In the genomic region with DNA sequence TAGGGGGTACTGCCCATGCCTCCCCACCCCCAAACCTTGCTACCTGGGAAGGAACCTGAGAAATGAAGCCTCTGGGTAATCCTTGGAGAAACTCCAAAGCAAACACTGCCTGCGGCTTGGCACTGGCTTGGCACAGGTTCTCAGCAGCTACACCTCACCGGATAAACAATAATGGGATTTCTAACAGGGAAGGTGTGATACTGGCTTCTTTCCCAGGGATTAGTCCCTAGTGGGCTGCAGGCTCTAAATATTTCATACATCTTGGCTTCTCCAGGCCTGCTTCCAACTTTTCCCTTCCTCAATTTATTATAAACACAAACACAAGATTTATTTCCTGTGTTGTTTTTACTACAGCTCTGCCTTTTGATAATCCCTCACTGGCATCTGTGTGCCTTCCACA, we compare ENCODE assay signal across 15 cellular contexts. TPM values are rescaled to one million over a fixed set of nuclear protein-coding genes. Genes with fewer than 3 reads are reported as not detected.
DNase-seq lines count a peak whose midpoint lies in the region; ATAC-seq and TF ChIP-seq lines count a peak whose summit lies in the region.
"Had no signal": no experiment of that assay in that cellular context is flagged by ENCODE, and none has a peak within 500 bp of the region (broad histone marks: within the 10 kb centered on the region; RNA-seq: fewer than 3 reads in every experiment).

No MANE protein-coding gene starts in this region.

- peaks cover 8% of the 10 kb centered on the region for H3K36me3 Mint-ChIP-seq in Calu3 (ENCODE audit: insufficient read depth, unreplicated experiment)
- H3K36me3 Mint-ChIP-seq in activated T-helper 2 cell treated with anti-CD3 and anti-CD28 coated beads, Interferon-gamma antibody, Interleukin-2, Interleukin-4, amounts not matched to agents 10 μg/mL and 5 μg/mL and 100 μg/mL, durations not matched to agents 14 hours and 24 hours and 36 hours (ENCODE audit: low read depth), result peaks cover 42% of the 10 kb centered on the region
- H3K36me3 Mint-ChIP-seq in natural killer cell, result peaks cover 17% of the 10 kb centered on the region

- H3K27me3 Mint-ChIP-seq in Calu3 (ENCODE audit: unreplicated experiment) (no peaks in the 10 kb centered on the region), natural killer cell (ENCODE audit: low read depth in 2 of 2) (no peaks in the 10 kb centered on the region)
- H3K27me3 Mint-ChIP-seq in activated T-helper 2 cell treated with anti-CD3 and anti-CD28 coated beads, Interferon-gamma antibody, Interleukin-2, Interleukin-4, amounts not matched to agents 10 μg/mL and 5 μg/mL and 100 μg/mL, durations not matched to agents 14 hours and 24 hours and 36 hours (ENCODE audit: low read depth), result no peaks in the 10 kb centered on the region
- H3K27me3 Mint-ChIP-seq: activated B cell treated with CpG ODN at 0.5 μM for 24 hours; activated T-cell treated with anti-CD3 and anti-CD28 coated beads, Interleukin-2, amount 50 U/mL, for 24 hours had no signal

- BruUV-seq in Calu3 (replicated peaks; lab: Mats Ljungman, UMichigan), result no TSS peak

- DNase-seq in Calu3 (peak; percentile 2), NCI-H2029 (lab: John Stamatoyannopoulos, UW) (peak; percentile 87), left colon (peak; percentile 28 to 44), natural killer cell (no peak), COLO829 (ENCODE audit: low spot score) (no peak)
- DNase-seq in activated T-helper 2 cell treated with anti-CD3 and anti-CD28 coated beads, Interferon-gamma antibody, Interleukin-2, Interleukin-4, amounts not matched to agents 10 μg/mL and 5 μg/mL and 100 μg/mL, durations not matched to agents 14 hours and 24 hours and 36 hours (ENCODE audit: low spot score), result no peak
- DNase-seq in stimulated activated CD4-positive, alpha-beta T cell treated with anti-CD3 and anti-CD28 coated beads, Interleukin-15, amount 100 ng/mL, for 24 hours, result no peak
- DNase-seq: activated B cell treated with CpG ODN at 0.5 μM for 24 hours; activated T-cell treated with anti-CD3 and anti-CD28 coated beads, Interleukin-2, amount 50 U/mL, for 24 hours; aorta; heart right ventricle; NCI-H524 treated with DMSO at 0.1 percent for 48 hours; SK-N-SH; stimulated activated CD8-positive, alpha-beta memory T cell treated with anti-CD3 and anti-CD28 coated beads, Interleukin-4, amount 100 ng/mL, for 48 hours had no signal

- intact Hi-C loops in Calu3 (cut with micrococcal nuclease; ENCODE audit: unreplicated experiment) (no loop called here), left colon (cut with DNase I, micrococcal nuclease) (no loop called here), natural killer cell (cut with micrococcal nuclease) (no loop called here)
- intact Hi-C loops in activated T-helper 2 cell treated with anti-CD3 and anti-CD28 coated beads, Interferon-gamma antibody, Interleukin-2, Interleukin-4, amounts not matched to agents 10 μg/mL and 5 μg/mL and 100 μg/mL, durations not matched to agents 14 hours and 24 hours and 36 hours (cut with micrococcal nuclease), result no loop called here

- no peaks in the 10 kb centered on the region for H3K9me3 Mint-ChIP-seq in Calu3 (ENCODE audit: low read depth, unreplicated experiment)
- no peaks in the 10 kb centered on the region for H3K9me3 Mint-ChIP-seq in activated T-helper 2 cell treated with anti-CD3 and anti-CD28 coated beads, Interferon-gamma antibody, Interleukin-2, Interleukin-4, amounts not matched to agents 10 μg/mL and 5 μg/mL and 100 μg/mL, durations not matched to agents 14 hours and 24 hours and 36 hours
- no peaks in the 10 kb centered on the region for H3K9me3 Mint-ChIP-seq in natural killer cell
- H3K9me3 Mint-ChIP-seq: activated B cell treated with CpG ODN at 0.5 μM for 24 hours; activated T-cell treated with anti-CD3 and anti-CD28 coated beads, Interleukin-2, amount 50 U/mL, for 24 hours had no signal

- CTCF ChIA-PET in Calu3 (lab: Charles Lee), result no interaction called here

- no peak overlapping the region for H3K4me3 Mint-ChIP-seq in Calu3 (ENCODE audit: low read depth, unreplicated experiment)
- no peak overlapping the region for H3K4me3 Mint-ChIP-seq in activated T-helper 2 cell treated with anti-CD3 and anti-CD28 coated beads, Interferon-gamma antibody, Interleukin-2, Interleukin-4, amounts not matched to agents 10 μg/mL and 5 μg/mL and 100 μg/mL, durations not matched to agents 14 hours and 24 hours and 36 hours (ENCODE audit: low read depth)
- no peak overlapping the region for H3K4me3 Mint-ChIP-seq in natural killer cell
- H3K4me3 Mint-ChIP-seq: activated B cell treated with CpG ODN at 0.5 μM for 24 hours; activated T-cell treated with anti-CD3 and anti-CD28 coated beads, Interleukin-2, amount 50 U/mL, for 24 hours had no signal

- TF ChIP-seq CTCF in Calu3 (IDR thresholded peaks at IDR 0.05; ENCODE audit: unreplicated experiment) (no peak), natural killer cell (IDR thresholded peaks at IDR 0.05) (no peak)

- ATAC-seq in left colon (peak; percentile 96), HG02642 (IDR thresholded peaks at IDR 0.05; ENCODE audit: poor library complexity, unreplicated experiment) (no peak), natural killer cell (no peak)

- H3K4me1 Mint-ChIP-seq in Calu3 (ENCODE audit: low read depth, unreplicated experiment), result peaks cover 23% of the 10 kb centered on the region
- peaks cover 24% of the 10 kb centered on the region for H3K4me1 Mint-ChIP-seq in activated T-helper 2 cell treated with anti-CD3 and anti-CD28 coated beads, Interferon-gamma antibody, Interleukin-2, Interleukin-4, amounts not matched to agents 10 μg/mL and 5 μg/mL and 100 μg/mL, durations not matched to agents 14 hours and 24 hours and 36 hours (ENCODE audit: low read depth)
- H3K4me1 Mint-ChIP-seq in natural killer cell, result peaks cover 24 to 25% of the 10 kb centered on the region in 2 donors
- H3K4me1 Mint-ChIP-seq: activated B cell treated with CpG ODN at 0.5 μM for 24 hours had no signal

- H3K27ac Mint-ChIP-seq in Calu3 (ENCODE audit: unreplicated experiment) (no peak overlapping the region), natural killer cell (no peak overlapping the region)
- H3K27ac Mint-ChIP-seq in activated T-helper 2 cell treated with anti-CD3 and anti-CD28 coated beads, Interferon-gamma antibody, Interleukin-2, Interleukin-4, amounts not matched to agents 10 μg/mL and 5 μg/mL and 100 μg/mL, durations not matched to agents 14 hours and 24 hours and 36 hours, result peak overlapping the region; percentile 36
- H3K27ac Mint-ChIP-seq: activated B cell treated with CpG ODN at 0.5 μM for 24 hours; activated T-cell treated with anti-CD3 and anti-CD28 coated beads, Interleukin-2, amount 50 U/mL, for 24 hours had no signal

RNA-seq across cellular contexts. Expression of gene SEC24D, which starts 12.5 kb away (rescaled TPM):
- 27.3 and 28.4 TPM in 2 replicates for total RNA-seq in Calu3 (2022)
- total RNA-seq in activated T-helper 2 cell treated with anti-CD3 and anti-CD28 coated beads, Interferon-gamma antibody, Interleukin-2, Interleukin-4, amounts not matched to agents 10 μg/mL and 5 μg/mL and 100 μg/mL, durations not matched to agents 14 hours and 24 hours and 36 hours, result 54.8 and 60.0 TPM in 2 replicates
- total RNA-seq in left colon, result 10 to 100 TPM; 41.0 to 62.7 TPM
- 10 to 100 TPM; 32.7 to 50.2 (median 35.2) TPM for total RNA-seq in natural killer cell

Comparison
In these comparisons a context has a peak if more than half of its experiments do, and no peak if none do; other contexts are left out.
1. DNase-seq: peak in Calu3 (single experiment), NCI-H2029 (single experiment) and left colon (2 of 2); none in activated T-helper 2 cell treated with anti-CD3 and anti-CD28 coated beads, Interferon-gamma antibody, Interleukin-2, Interleukin-4, amounts not matched to agents 10 μg/mL and 5 μg/mL and 100 μg/mL, durations not matched to agents 14 hours and 24 hours and 36 hours (single experiment), natural killer cell (single experiment), COLO829 (single experiment) and stimulated activated CD4-positive, alpha-beta T cell treated with anti-CD3 and anti-CD28 coated beads, Interleukin-15, amount 100 ng/mL, for 24 hours (single experiment).